ENCODE assay signal across 8 cellular contexts in genomic region chr12:57090456-57090855, GRCh38. TPM values are rescaled to one million over a fixed set of nuclear protein-coding genes. Genes with fewer than 3 reads are reported as not detected.
DNase-seq lines count a peak whose midpoint lies in the region; ATAC-seq, FAIRE-seq and TF ChIP-seq lines count a peak whose summit lies in the region.

No MANE protein-coding gene starts in this region.

- H3K4me3 Mint-ChIP-seq in activated B cell treated with CpG ODN at 0.5 μM for 24 hours: peak overlapping the region; percentile 67

- CTCF ChIA-PET in activated B cell treated with CpG ODN at 0.5 μM for 24 hours (lab: Charles Lee): interaction anchor here (2.0 to 10.6 kb wide), 2 partner anchors 20 to 21 kb away, joined by 11 to 102 read pairs; partner anchors contain the start of gene STAT6

- intact Hi-C loops in activated B cell treated with CpG ODN at 0.5 μM for 24 hours (cut with micrococcal nuclease): no loop called here

- H3K4me1 Mint-ChIP-seq in activated B cell treated with CpG ODN at 0.5 μM for 24 hours: peaks cover 72% of the 10 kb centered on the region

- no peaks in the 10 kb centered on the region for H3K27me3 Mint-ChIP-seq in activated B cell treated with CpG ODN at 0.5 μM for 24 hours

- FAIRE-seq in GM19239 (lab: Jason Lieb, UNC): no peak

- POLR2A ChIA-PET in activated B cell treated with CpG ODN at 0.5 μM for 24 hours (lab: Charles Lee): interaction anchor here (0.6 to 16.5 kb wide), 4 partner anchors 14 to 364 kb away, joined by 3 to 692 read pairs (median 172); partner anchors contain the start of genes NEMP1 and STAT6

- no peaks in the 10 kb centered on the region for H3K9me3 Mint-ChIP-seq in activated B cell treated with CpG ODN at 0.5 μM for 24 hours

- H3K36me3 Mint-ChIP-seq in activated B cell treated with CpG ODN at 0.5 μM for 24 hours (ENCODE audit: low read depth): peaks cover 43% of the 10 kb centered on the region

- TF ChIP-seq CTCF in GM12875 (IDR thresholded peaks at IDR 0.05; ENCODE audit: borderline replicate concordance, insufficient read depth, low read depth, low read length) (no peak), activated B cell treated with CpG ODN at 0.5 μM for 24 hours (IDR thresholded peaks at IDR 0.05) (no peak), foreskin fibroblast (IDR thresholded peaks at IDR 0.05; ENCODE audit: low read depth, low read length) (no peak)

- peak overlapping the region; percentile 19 for H3K27ac Mint-ChIP-seq in activated B cell treated with CpG ODN at 0.5 μM for 24 hours

- DNase-seq in activated B cell treated with CpG ODN at 0.5 μM for 24 hours (no peak), foreskin fibroblast (no peak), skeletal muscle cell (ENCODE audit: low read depth) (no peak), SHP77 (lab: John Stamatoyannopoulos, UW) (no peak), amygdala (lab: John Stamatoyannopoulos, UW) (no peak), GM19239 (ENCODE audit: insufficient read length, low spot score) (no peak)

- peak overlapping the region; percentile 15 for H3K4me3 ChIP-seq in GM12875 (ENCODE audit: low read depth, low read length)
- peak overlapping the region; percentile 84 to 89 for H3K4me3 ChIP-seq in foreskin fibroblast (ENCODE audit: low read depth in 1 of 2, low read length in 2 of 2)
- peak overlapping the region; percentile 94 for H3K4me3 ChIP-seq in skeletal muscle cell (ENCODE audit: low read depth, low read length)

- ATAC-seq in activated B cell treated with CpG ODN at 0.5 μM for 24 hours (ENCODE audit: low read depth) (no peak), GM18867 (IDR thresholded peaks at IDR 0.05; ENCODE audit: unreplicated experiment) (no peak)

RNA-seq across cellular contexts. Expression of gene NAB2, which starts 1.5 kb away (rescaled TPM):
- total RNA-seq in activated B cell treated with CpG ODN at 0.5 μM for 24 hours: 20.4 and 22.1 TPM in 2 replicates

RNA-seq across cellular contexts. Expression of gene NEMP1, which starts 11.9 kb away (rescaled TPM):
- total RNA-seq in activated B cell treated with CpG ODN at 0.5 μM for 24 hours: 23.0 and 27.6 TPM in 2 replicates

RNA-seq across cellular contexts. Expression of gene STAT6, which starts 20.7 kb away (rescaled TPM):
- total RNA-seq in activated B cell treated with CpG ODN at 0.5 μM for 24 hours: 635 and 745 TPM in 2 replicates

RNA-seq across cellular contexts. Expression of gene LRP1, which starts 37.8 kb away (rescaled TPM):
- total RNA-seq in activated B cell treated with CpG ODN at 0.5 μM for 24 hours: 0.56 and 0.95 TPM in 2 replicates

RNA-seq across cellular contexts. Expression of gene MYO1A, which starts 40.5 kb away (rescaled TPM):
- total RNA-seq in activated B cell treated with CpG ODN at 0.5 μM for 24 hours: 0.39 and 0.71 TPM in 2 replicates

Comparison
In these comparisons a context has a peak if more than half of its experiments do, and no peak if none do; other contexts are left out.
1. H3K4me3 ChIP-seq: peak in every context shown above with its lines; median percentile 94 in skeletal muscle cell; 86 in foreskin fibroblast; 15 in GM12875.